In the genomic region with DNA sequence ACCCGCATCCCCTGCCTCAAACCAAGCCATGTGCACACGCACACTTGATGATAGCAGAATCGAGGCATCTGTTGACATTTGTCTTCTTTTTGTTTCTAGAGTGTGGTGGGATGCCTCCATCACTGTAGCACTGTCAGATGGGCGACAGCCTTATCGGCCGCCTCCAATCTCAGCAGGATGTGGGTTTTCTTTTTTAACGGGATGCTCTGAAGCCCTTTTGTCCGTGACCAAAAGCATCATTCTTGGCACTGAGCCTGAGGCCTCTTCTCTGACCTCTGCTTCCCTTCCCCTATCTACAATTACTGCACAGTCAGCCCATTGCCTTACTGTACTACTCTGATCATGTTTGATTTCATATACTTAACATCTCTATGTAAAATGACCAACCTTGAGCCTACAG, we compare ENCODE assay signal across 17 cellular contexts.
DNase-seq lines count a peak whose midpoint lies in the region; ATAC-seq and TF ChIP-seq lines count a peak whose summit lies in the region.
"Had no signal": no experiment of that assay in that cellular context is flagged by ENCODE, and none has a peak within 500 bp of the region (broad histone marks: within the 10 kb centered on the region; RNA-seq: fewer than 3 reads in every experiment).

No MANE protein-coding gene starts in this region.

- H3K9me3 Mint-ChIP-seq in activated T-cell treated with anti-CD3 and anti-CD28 coated beads, Interleukin-2, amount 50 U/mL, for 24 hours: no peaks in the 10 kb centered on the region
- no peaks in the 10 kb centered on the region for H3K9me3 Mint-ChIP-seq in natural killer cell
- H3K9me3 Mint-ChIP-seq: dendritic cell treated with granulocyte-macrophage colony-stimulating factor and Interleukin-4, amounts not matched to agents 40 ng/mL and 50 ng/mL, for 4 days; stimulated activated naive CD8-positive, alpha-beta T cell treated with anti-CD3 and anti-CD28 coated beads, Interleukin-15, Interleukin-2, amounts not matched to agents 100 ng/mL and 50 ng/mL, for 24 hours had no signal

- intact Hi-C loops in natural killer cell (cut with micrococcal nuclease): no loop called here

- TF ChIP-seq CTCF in natural killer cell (IDR thresholded peaks at IDR 0.05): no peak

- peaks cover 33% of the 10 kb centered on the region for H3K36me3 Mint-ChIP-seq in activated T-cell treated with anti-CD3 and anti-CD28 coated beads, Interleukin-2, amount 50 U/mL, for 24 hours (ENCODE audit: low read depth)
- H3K36me3 Mint-ChIP-seq in natural killer cell: no peaks in the 10 kb centered on the region

- H3K27me3 Mint-ChIP-seq in activated T-cell treated with anti-CD3 and anti-CD28 coated beads, Interleukin-2, amount 50 U/mL, for 24 hours: no peaks in the 10 kb centered on the region
- H3K27me3 Mint-ChIP-seq in natural killer cell (ENCODE audit: low read depth in 2 of 2): no peaks in the 10 kb centered on the region
- H3K27me3 Mint-ChIP-seq: dendritic cell treated with granulocyte-macrophage colony-stimulating factor and Interleukin-4, amounts not matched to agents 40 ng/mL and 50 ng/mL, for 4 days; stimulated activated naive CD8-positive, alpha-beta T cell treated with anti-CD3 and anti-CD28 coated beads, Interleukin-15, Interleukin-2, amounts not matched to agents 100 ng/mL and 50 ng/mL, for 24 hours had no signal

- H3K4me1 Mint-ChIP-seq in activated T-cell treated with anti-CD3 and anti-CD28 coated beads, Interleukin-2, amount 50 U/mL, for 24 hours (ENCODE audit: low read depth): peaks cover 45% of the 10 kb centered on the region
- peaks cover 39% of the 10 kb centered on the region in 2 donors for H3K4me1 Mint-ChIP-seq in natural killer cell

- H3K4me3 Mint-ChIP-seq in activated T-cell treated with anti-CD3 and anti-CD28 coated beads, Interleukin-2, amount 50 U/mL, for 24 hours: no peak overlapping the region
- peak overlapping the region; percentile 74 for H3K4me3 Mint-ChIP-seq in natural killer cell
- H3K4me3 Mint-ChIP-seq: dendritic cell treated with granulocyte-macrophage colony-stimulating factor and Interleukin-4, amounts not matched to agents 40 ng/mL and 50 ng/mL, for 4 days; H9; stimulated activated naive CD8-positive, alpha-beta T cell treated with anti-CD3 and anti-CD28 coated beads, Interleukin-15, Interleukin-2, amounts not matched to agents 100 ng/mL and 50 ng/mL, for 24 hours had no signal

- no peak for DNase-seq in activated T-cell treated with anti-CD3 and anti-CD28 coated beads, Interleukin-2, amount 50 U/mL, for 24 hours
- no peak for DNase-seq in activated T-cell treated with anti-CD3 and anti-CD28 coated beads, Interleukin-2, amount 50 U/mL, for 1 hour
- DNase-seq in RPMI7951 (ENCODE audit: low read depth) (peak; percentile 67), dermis blood vessel endothelial cell (peak; percentile 44), natural killer cell (no peak), HCEC 1CT (no peak), dedifferentiated amniotic fluid mesenchymal stem cell (ENCODE audit: extremely low spot score) (no peak)
- no peak for DNase-seq in stimulated activated CD4-positive, alpha-beta T cell treated with anti-CD3 and anti-CD28 coated beads, Interleukin-4, amount 100 ng/mL, for 1 hour
- DNase-seq: activated CD8-positive, alpha-beta memory T cell treated with anti-CD3 and anti-CD28 coated beads for 24 hours; activated gamma-delta T cell; DMS79 treated with DMSO at 0.1 percent for 48 hours; esophagus squamous epithelium; H9; NCI-H1694; NCI-H2227 treated with DMSO at 0.1 percent for 48 hours had no signal

- peak in 2 of 3 donors; percentile 11 to 30 for ATAC-seq in natural killer cell

- peak overlapping the region; percentile 57 for H3K27ac Mint-ChIP-seq in activated T-cell treated with anti-CD3 and anti-CD28 coated beads, Interleukin-2, amount 50 U/mL, for 24 hours
- peak overlapping the region; percentile 63 to 74 for H3K27ac Mint-ChIP-seq in natural killer cell
- H3K27ac Mint-ChIP-seq: dendritic cell treated with granulocyte-macrophage colony-stimulating factor and Interleukin-4, amounts not matched to agents 40 ng/mL and 50 ng/mL, for 4 days; H9; stimulated activated naive CD8-positive, alpha-beta T cell treated with anti-CD3 and anti-CD28 coated beads, Interleukin-15, Interleukin-2, amounts not matched to agents 100 ng/mL and 50 ng/mL, for 24 hours had no signal

Comparison
In these comparisons a context has a peak if more than half of its experiments do, and no peak if none do; other contexts are left out.
1. DNase-seq: peak in RPMI7951 (single experiment) and dermis blood vessel endothelial cell (single experiment); none in activated T-cell treated with anti-CD3 and anti-CD28 coated beads, Interleukin-2, amount 50 U/mL, for 24 hours (single experiment), activated T-cell treated with anti-CD3 and anti-CD28 coated beads, Interleukin-2, amount 50 U/mL, for 1 hour (single experiment), natural killer cell (single experiment), HCEC 1CT (single experiment), stimulated activated CD4-positive, alpha-beta T cell treated with anti-CD3 and anti-CD28 coated beads, Interleukin-4, amount 100 ng/mL, for 1 hour (single experiment) and dedifferentiated amniotic fluid mesenchymal stem cell (single experiment).